ENCODE assay signal across 8 cellular contexts in the genomic region with DNA sequence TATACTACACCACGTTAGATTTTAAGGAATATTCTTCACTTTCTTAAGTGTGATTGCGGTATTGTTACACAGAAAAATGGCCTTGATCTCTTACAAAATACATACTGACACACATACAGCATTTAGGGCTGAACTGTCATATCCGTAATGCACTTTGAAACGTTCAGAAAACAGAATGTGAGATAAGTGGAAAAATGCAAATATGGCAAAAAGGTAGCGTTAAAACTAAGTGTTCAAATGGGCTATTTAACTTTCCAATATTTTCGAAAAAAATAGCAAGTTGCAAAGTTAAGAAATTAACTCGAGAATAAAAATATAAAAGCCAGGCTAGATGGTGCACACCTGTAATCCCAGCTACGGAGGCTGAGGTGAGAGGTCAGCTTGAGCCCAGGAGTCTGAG. TPM values are rescaled to one million over a fixed set of nuclear protein-coding genes. Genes with fewer than 3 reads are reported as not detected.
DNase-seq lines count a peak whose midpoint lies in the region; ATAC-seq, FAIRE-seq and TF ChIP-seq lines count a peak whose summit lies in the region.

No MANE protein-coding gene starts in this region.

- H4K5ac ChIP-seq in H1 (ENCODE audit: insufficient read length, low read depth, low read length), result peak overlapping the region; percentile 15

- peaks cover 10% of the 10 kb centered on the region; the same call in 1 of the 2 replicates for H3F3A ChIP-seq in OCI-LY1 (ENCODE audit: insufficient read depth, low read length)

- no peak overlapping the region for H2BK15ac ChIP-seq in H1 (ENCODE audit: low read length)

- H3K4me3 ChIP-seq in OCI-LY1 (ENCODE audit: low read depth, low read length, poor library complexity, severe bottlenecking) (peak overlapping the region; percentile 77), H1 (ENCODE audit: extremely low read depth in 1 of 4, insufficient read depth in 2 of 4, low read depth in 3 of 4, low read length in 4 of 4) (peak overlapping the region in 1 of 4 experiments; percentile 82; a peak in 2 of 8 replicates)

- no peak overlapping the region for H2BK12ac ChIP-seq in H1 (ENCODE audit: low read depth, low read length)

- H3K79me1 ChIP-seq in H1 (ENCODE audit: low read depth, low read length), result no peaks in the 10 kb centered on the region

- no peak overlapping the region for H3K56ac ChIP-seq in H1 (replicated peaks; ENCODE audit: insufficient read length, low read depth, low read length)

- no peak for TF ChIP-seq CTCF in C4-2B (conservative IDR thresholded peaks at IDR 0.05)
- no peak for TF ChIP-seq CTCF in OCI-LY1 (IDR thresholded peaks at IDR 0.05; ENCODE audit: low read length)
- TF ChIP-seq CTCF in H1 (IDR thresholded peaks at IDR 0.05; ENCODE audit: control extremely low read depth in 1 of 3, insufficient read depth in 1 of 3, low read depth in 1 of 3, low read length in 3 of 3), result no peak
- TF ChIP-seq CTCF in progenitor cell of endocrine pancreas (IDR thresholded peaks at IDR 0.05; ENCODE audit: unreplicated experiment), result no peak

- no peak overlapping the region for H4K8ac ChIP-seq in H1 (ENCODE audit: extremely low read depth, insufficient read depth, low read length)

- no peak overlapping the region for H3K18ac ChIP-seq in H1 (ENCODE audit: extremely low read depth, low read length)

- no peak for FAIRE-seq in H1 (lab: Jason Lieb, UNC)

- H4K91ac ChIP-seq in H1 (replicated peaks; ENCODE audit: insufficient read length, low read length), result no peak overlapping the region

- peaks cover 13% of the 10 kb centered on the region for H3K9me3 Mint-ChIP-seq in progenitor cell of endocrine pancreas (ENCODE audit: low read depth)

- no peak for TF ChIP-seq POLR2A in H1 (IDR thresholded peaks at IDR 0.05; ENCODE audit: control extremely low read depth in 1 of 2, low read depth in 2 of 2, low read length in 2 of 2)

- POLR2A ChIA-PET in H1 (lab: Charles Lee; ENCODE audit: partially characterized antibody), result interaction anchor here (2.3 kb wide), 1 partner anchor 14 kb away, joined by 6 read pairs; no protein-coding TSS in a partner anchor

- H3K4me3 Mint-ChIP-seq in progenitor cell of endocrine pancreas (ENCODE audit: low read depth), result peak overlapping the region; percentile 83

- H3K23me2 ChIP-seq in H1 (ENCODE audit: low read depth, low read length), result no peaks in the 10 kb centered on the region

- H2AFZ ChIP-seq in OCI-LY1 (ENCODE audit: low read length) (no peak overlapping the region), H1 (ENCODE audit: low read length) (no peak overlapping the region)

- H3K23ac ChIP-seq in H1 (ENCODE audit: insufficient read length), result no peak overlapping the region

- no peak overlapping the region for H3K4ac ChIP-seq in H1 (replicated peaks; ENCODE audit: insufficient read length, low read depth, low read length)

- no peak overlapping the region for H3K27ac Mint-ChIP-seq in progenitor cell of endocrine pancreas

- WGBS in H1 (ENCODE audit: extremely low coverage in 1 of 2, insufficient coverage in 1 of 2, insufficient read length in 1 of 2, insufficient replicate concordance in 2 of 2, low coverage in 1 of 2, low lambda C conversion rate in 2 of 2, missing lambda C conversion rate in 1 of 2), 2 experiments, result 74% methylated on average over 8 of the region's 8 CpGs; no CpG with 5 or more reads in 1 of the 2 experiments

- no peak overlapping the region for H2AK5ac ChIP-seq in H1 (ENCODE audit: low read depth, low read length)

- ATAC-seq in GM18907 (IDR thresholded peaks at IDR 0.05; ENCODE audit: unreplicated experiment), result no peak
- ATAC-seq in GM19023 (IDR thresholded peaks at IDR 0.05; ENCODE audit: unreplicated experiment), result no peak

- peaks cover 38% of the 10 kb centered on the region for H3K4me1 ChIP-seq in OCI-LY1 (ENCODE audit: insufficient read depth, low read length, severe bottlenecking)
- peaks cover 3 to 10% (median 5%) of the 10 kb centered on the region in 4 experiments; a peak in 6 of 7 replicates for H3K4me1 ChIP-seq in H1 (replicated peaks in 1 of 4; ENCODE audit: control insufficient read depth in 3 of 4, insufficient read depth in 4 of 4, low read length in 3 of 4)

- H3K9ac ChIP-seq in OCI-LY1 (ENCODE audit: low read length), result peak overlapping the region; percentile 95
- no peak overlapping the region for H3K9ac ChIP-seq in H1 (replicated peaks in 1 of 4; ENCODE audit: extremely low read depth in 1 of 4, low read depth in 3 of 4, low read length in 3 of 4)

- no peak overlapping the region for H2BK5ac ChIP-seq in H1 (ENCODE audit: low read depth, low read length)

- no peaks in the 10 kb centered on the region for H3K4me1 Mint-ChIP-seq in progenitor cell of endocrine pancreas (ENCODE audit: low read depth)

- H3K14ac ChIP-seq in H1 (ENCODE audit: insufficient read length), result no peak overlapping the region

- H4K20me1 ChIP-seq in OCI-LY1 (ENCODE audit: insufficient read depth, low read length), result no peaks in the 10 kb centered on the region
- H4K20me1 ChIP-seq in H1 (replicated peaks in 1 of 2; ENCODE audit: control insufficient read depth in 1 of 2, insufficient read depth in 2 of 2, low read length in 2 of 2), result no peaks in the 10 kb centered on the region

- H3K79me2 ChIP-seq in OCI-LY1 (ENCODE audit: insufficient read depth, low read length) (peaks cover 60% of the 10 kb centered on the region), H1 (ENCODE audit: control insufficient read depth in 1 of 2, insufficient read depth in 2 of 2, low read length in 2 of 2) (peaks cover 0 to 55% of the 10 kb centered on the region in 2 experiments; a peak in 3 of 4 replicates)

- peaks cover 9% of the 10 kb centered on the region for H3K36me3 Mint-ChIP-seq in progenitor cell of endocrine pancreas (ENCODE audit: insufficient read depth)

- no peak for DNase-seq in H1 (ENCODE audit: low read depth in 1 of 2, low spot score in 2 of 2)
- DNase-seq in progenitor cell of endocrine pancreas (ENCODE audit: low spot score, unreplicated experiment), result no peak
- DNase-seq in inferior parietal cortex (ENCODE audit: extremely low spot score), result no peak
- DNase-seq in NCI-H187 treated with DMSO at 0.1 percent for 48 hours (lab: John Stamatoyannopoulos, UW), result no peak

- TF ChIP-seq EP300 in H1 (IDR thresholded peaks at IDR 0.05; ENCODE audit: borderline replicate concordance in 1 of 2, low read depth in 2 of 2, low read length in 2 of 2), result no peak

- peak overlapping the region; percentile 100 for H3K4me2 ChIP-seq in OCI-LY1 (ENCODE audit: low read length)
- peak overlapping the region; percentile 60 to 67; a peak in 2 of 4 replicates for H3K4me2 ChIP-seq in H1 (ENCODE audit: insufficient read depth in 1 of 2, low read depth in 2 of 2, low read length in 2 of 2)

- no peak overlapping the region for H2BK120ac ChIP-seq in H1 (replicated peaks; ENCODE audit: low read depth, low read length)

- TF ChIP-seq RAD21 in H1 (IDR thresholded peaks at IDR 0.05 in 1 of 2, conservative IDR thresholded peaks at IDR 0.05 in 1 of 2; ENCODE audit: low read depth in 2 of 2, low read length in 2 of 2), result no peak

- H3K9me3 ChIP-seq in OCI-LY1 (ENCODE audit: low read length) (peaks cover 14% of the 10 kb centered on the region; the same call in 1 of the 2 replicates), H1 (ENCODE audit: insufficient read depth in 2 of 2, low read depth in 1 of 2, low read length in 1 of 2) (peaks cover 12 to 13% of the 10 kb centered on the region in 2 experiments)

- no peaks in the 10 kb centered on the region for H3K27me3 Mint-ChIP-seq in progenitor cell of endocrine pancreas

- peaks cover 47% of the 10 kb centered on the region for H3K36me3 ChIP-seq in OCI-LY1 (ENCODE audit: insufficient read depth, low read length)
- peaks cover 0 to 2% (median 0%) of the 10 kb centered on the region in 4 experiments; a peak in 1 of 8 replicates for H3K36me3 ChIP-seq in H1 (ENCODE audit: control insufficient read depth in 2 of 4, insufficient read depth in 4 of 4, low read length in 3 of 4)

- no peak overlapping the region for H2BK20ac ChIP-seq in H1 (ENCODE audit: low read length)

- CTCF ChIA-PET in H1 (lab: Charles Lee; ENCODE audit: partially characterized antibody), result no interaction called here

- H3K9me2 ChIP-seq in OCI-LY1 (ENCODE audit: low read depth, low read length), result no peaks in the 10 kb centered on the region

- H3K27me3 ChIP-seq in OCI-LY1 (ENCODE audit: insufficient read depth, low read length) (no peaks in the 10 kb centered on the region), H1 (replicated peaks in 1 of 4; ENCODE audit: control insufficient read depth in 3 of 4, extremely low read depth in 1 of 4, insufficient read depth in 3 of 4, low read length in 3 of 4) (peaks cover 0 to 4% (median 4%) of the 10 kb centered on the region in 4 experiments; a peak in 3 of 7 replicates)

- H3K27ac ChIP-seq in C4-2B (peak overlapping the region; percentile 91; the same call in 1 of the 2 replicates), OCI-LY1 (ENCODE audit: low read depth, low read length, poor library complexity, severe bottlenecking) (peak overlapping the region; percentile 93), H1 (ENCODE audit: low read depth, low read length) (no peak overlapping the region)

TF ChIP-seq in H1, 55 proteins besides CTCF, POLR2A, EP300 and RAD21 (continues in another document):
- no peak for TF ChIP-seq SIX5 (IDR thresholded peaks at IDR 0.05; ENCODE audit: low read depth, low read length)
- TF ChIP-seq TEAD4 (IDR thresholded peaks at IDR 0.05; ENCODE audit: low read depth, low read length), result no peak
- no peak for TF ChIP-seq CEBPB (IDR thresholded peaks at IDR 0.05; ENCODE audit: low read depth, low read length)
- no peak for TF ChIP-seq MAX (IDR thresholded peaks at IDR 0.05)
- TF ChIP-seq KDM5A (IDR thresholded peaks at IDR 0.05; ENCODE audit: low read length), result no peak
- no peak for TF ChIP-seq SIN3A (conservative IDR thresholded peaks at IDR 0.05 in 1 of 2, IDR thresholded peaks at IDR 0.05 in 1 of 2; ENCODE audit: low read depth in 1 of 2, low read length in 2 of 2)

RNA-seq across cellular contexts. Expression of gene ZNF280D, which starts 1.7 kb away (rescaled TPM):
- 25.6 and 27.5 TPM in 2 replicates for total RNA-seq in H1 (2021; fragmentation: NEBNext Ultra II Directional; extraction: Animal tissue kit (Norgen Biotek cat#: 25700))
- polyA plus RNA-seq in H1 (2011; rRNA removed), result 4.2 and 7.4 TPM in 2 replicates
- polyA plus RNA-seq in H1 (2011; cell fraction: cytosol; rRNA removed), result 9.4 TPM
- 3.7 TPM for polyA plus RNA-seq in H1 (2011; cell fraction: nucleus; rRNA removed)
- polyA plus RNA-seq in H1 (2012, experiment 1 of 2), result 8.0 to 19.7 TPM (median 11.5 TPM) in 4 replicates
- polyA plus RNA-seq in H1 (2012, experiment 2 of 2), result 1.4 TPM
- 14.5 TPM for polyA plus RNA-seq in H1 (2013, experiment 1 of 2)
- polyA plus RNA-seq in H1 (2013, experiment 2 of 2), result 11.7 TPM
- 12.3 and 17.8 TPM in 2 replicates for polyA minus RNA-seq in H1 (2011; rRNA and poly(A)+ RNA removed)
- polyA minus RNA-seq in H1 (2011; cell fraction: cytosol; rRNA and poly(A)+ RNA removed), result 9.1 TPM
- polyA minus RNA-seq in H1 (2011; cell fraction: nucleus; rRNA and poly(A)+ RNA removed), result 33.2 TPM
- total RNA-seq in progenitor cell of endocrine pancreas, result 26.9 and 29.7 TPM in 2 replicates
